Comparison of ENCODE assay signal across 28 cellular contexts in the genomic region with DNA sequence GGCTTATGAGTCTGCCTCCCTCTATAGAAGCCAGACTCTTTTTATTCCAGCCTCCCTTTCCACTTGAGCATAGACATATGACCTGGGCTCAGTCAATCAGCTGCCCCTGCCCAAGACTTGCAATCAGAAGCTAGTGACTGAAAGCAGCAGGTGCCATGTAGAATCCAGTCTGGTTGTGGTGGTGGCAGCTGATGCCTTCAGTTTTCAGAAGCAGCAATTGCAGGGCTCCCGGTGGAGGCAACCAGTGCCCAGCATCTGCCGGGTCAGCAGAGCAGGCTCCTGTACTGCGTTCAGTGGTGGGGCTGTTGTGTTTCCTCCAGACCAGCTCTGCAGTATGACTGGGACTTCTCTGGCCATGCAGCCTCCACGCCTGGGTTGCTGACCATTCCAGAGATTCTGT. TPM values are rescaled to one million over a fixed set of nuclear protein-coding genes. Genes with fewer than 3 reads are reported as not detected.
"Had no signal": no experiment of that assay in that cellular context is flagged by ENCODE, and none has a peak within 500 bp of the region (broad histone marks: within the 10 kb centered on the region; RNA-seq: fewer than 3 reads in every experiment).

No MANE protein-coding gene starts in this region.

- H3K27me3 ChIP-seq: colonic mucosa, gastroesophageal sphincter, heart left ventricle, hepatocyte, pancreas, right lobe of liver, suprapubic skin, transverse colon, upper lobe of right lung, vagina had no signal

- H3K9me3 ChIP-seq: colonic mucosa, gastroesophageal sphincter, heart left ventricle, neutrophil, pancreas, right lobe of liver, suprapubic skin, transverse colon, upper lobe of right lung, vagina had no signal

- H3K4me1 Mint-ChIP-seq: endodermal cell; memory B cell; natural killer cell; stimulated activated naive B cell treated with anti-CD40 and anti-IgM and Interleukin-4, amounts not matched to agents 10 μg/mL and 1 μg/mL and 100 μg/mL, for 72 hours; stimulated activated naive CD8-positive, alpha-beta T cell treated with anti-CD3 and anti-CD28 coated beads, Interleukin-15, amount 100 ng/mL, for 72 hours had no signal

- H3K4me3 ChIP-seq: colonic mucosa, gastroesophageal sphincter, heart left ventricle, hepatocyte, lung, pancreas, right lobe of liver, spleen, suprapubic skin, transverse colon, upper lobe of right lung, vagina had no signal

- H3K36me3 Mint-ChIP-seq: memory B cell; mesothelial cell of epicardium; natural killer cell; stimulated activated naive B cell treated with anti-CD40 and anti-IgM and Interleukin-4, amounts not matched to agents 10 μg/mL and 1 μg/mL and 100 μg/mL, for 72 hours had no signal

- H3K27me3 Mint-ChIP-seq: stimulated activated naive CD8-positive, alpha-beta T cell treated with anti-CD3 and anti-CD28 coated beads, Interleukin-15, amount 100 ng/mL, for 72 hours had no signal

- ATAC-seq: esophagus mucosa; foreskin keratinocyte; gastroesophageal sphincter; heart left ventricle; left lobe of liver; natural killer cell; pancreas; right lobe of liver; stimulated activated naive B cell treated with anti-CD40 and anti-IgM and Interleukin-4, amounts not matched to agents 10 μg/mL and 1 μg/mL and 100 μg/mL, for 72 hours; stimulated activated naive CD8-positive, alpha-beta T cell treated with anti-CD3 and anti-CD28 coated beads, Interleukin-15, amount 100 ng/mL, for 72 hours; upper lobe of right lung had no signal

- H3K4me3 Mint-ChIP-seq: dendritic cell treated with granulocyte-macrophage colony-stimulating factor and Interleukin-4, amounts not matched to agents 40 ng/mL and 50 ng/mL, for 4 days; endodermal cell; memory B cell; mesothelial cell of epicardium; natural killer cell; stimulated activated naive B cell treated with anti-CD40 and anti-IgM and Interleukin-4, amounts not matched to agents 10 μg/mL and 1 μg/mL and 100 μg/mL, for 72 hours; stimulated activated naive CD8-positive, alpha-beta T cell treated with anti-CD3 and anti-CD28 coated beads, Interleukin-15, amount 100 ng/mL, for 72 hours had no signal

- H3K36me3 ChIP-seq: colonic mucosa, gastroesophageal sphincter, heart left ventricle, neutrophil, pancreas, right lobe of liver, spleen, suprapubic skin, transverse colon, upper lobe of right lung, vagina had no signal

- H3K9me3 Mint-ChIP-seq: dendritic cell treated with granulocyte-macrophage colony-stimulating factor and Interleukin-4, amounts not matched to agents 40 ng/mL and 50 ng/mL, for 4 days; endodermal cell; memory B cell; natural killer cell; stimulated activated naive B cell treated with anti-CD40 and anti-IgM and Interleukin-4, amounts not matched to agents 10 μg/mL and 1 μg/mL and 100 μg/mL, for 72 hours had no signal

- H3K27ac ChIP-seq: colonic mucosa, epithelial cell of prostate, foreskin keratinocyte, gastroesophageal sphincter, heart left ventricle, hepatocyte, neutrophil, pancreas, right lobe of liver, spleen, suprapubic skin, transverse colon, upper lobe of right lung, vagina had no signal

- DNase-seq: colonic mucosa; effector CD8-positive, alpha-beta T cell; endodermal cell; foreskin keratinocyte; heart left ventricle; kidney; natural killer cell; pancreas; right lobe of liver; spleen; stimulated activated CD4-positive, alpha-beta T cell treated with anti-CD3 and anti-CD28 coated beads, Interleukin-4, amount 100 ng/mL, for 4 hours; stimulated activated naive B cell treated with anti-CD40 and anti-IgM and Interleukin-4, amounts not matched to agents 10 μg/mL and 1 μg/mL and 100 μg/mL, for 72 hours; stimulated activated naive CD8-positive, alpha-beta T cell treated with anti-CD3 and anti-CD28 coated beads, Interleukin-15, amount 100 ng/mL, for 72 hours; transverse colon; upper lobe of right lung had no signal

- H3K27ac Mint-ChIP-seq: dendritic cell treated with granulocyte-macrophage colony-stimulating factor and Interleukin-4, amounts not matched to agents 40 ng/mL and 50 ng/mL, for 4 days; endodermal cell; memory B cell; mesothelial cell of epicardium; natural killer cell; progenitor cell of endocrine pancreas; stimulated activated naive B cell treated with anti-CD40 and anti-IgM and Interleukin-4, amounts not matched to agents 10 μg/mL and 1 μg/mL and 100 μg/mL, for 72 hours; stimulated activated naive CD8-positive, alpha-beta T cell treated with anti-CD3 and anti-CD28 coated beads, Interleukin-15, amount 100 ng/mL, for 72 hours had no signal

- H2AFZ ChIP-seq: hepatocyte had no signal

- H3K79me2 ChIP-seq: hepatocyte had no signal

- H3K4me1 ChIP-seq: colonic mucosa, gastroesophageal sphincter, pancreas, spleen, upper lobe of right lung, vagina had no signal

- H3K4me2 ChIP-seq: hepatocyte had no signal

RNA-seq across cellular contexts. Expression of gene PALM2AKAP2, which starts 53.9 kb away (rescaled TPM):
- total RNA-seq: natural killer cell had no signal
- polyA plus RNA-seq: foreskin keratinocyte had no signal
